In the genomic region with DNA sequence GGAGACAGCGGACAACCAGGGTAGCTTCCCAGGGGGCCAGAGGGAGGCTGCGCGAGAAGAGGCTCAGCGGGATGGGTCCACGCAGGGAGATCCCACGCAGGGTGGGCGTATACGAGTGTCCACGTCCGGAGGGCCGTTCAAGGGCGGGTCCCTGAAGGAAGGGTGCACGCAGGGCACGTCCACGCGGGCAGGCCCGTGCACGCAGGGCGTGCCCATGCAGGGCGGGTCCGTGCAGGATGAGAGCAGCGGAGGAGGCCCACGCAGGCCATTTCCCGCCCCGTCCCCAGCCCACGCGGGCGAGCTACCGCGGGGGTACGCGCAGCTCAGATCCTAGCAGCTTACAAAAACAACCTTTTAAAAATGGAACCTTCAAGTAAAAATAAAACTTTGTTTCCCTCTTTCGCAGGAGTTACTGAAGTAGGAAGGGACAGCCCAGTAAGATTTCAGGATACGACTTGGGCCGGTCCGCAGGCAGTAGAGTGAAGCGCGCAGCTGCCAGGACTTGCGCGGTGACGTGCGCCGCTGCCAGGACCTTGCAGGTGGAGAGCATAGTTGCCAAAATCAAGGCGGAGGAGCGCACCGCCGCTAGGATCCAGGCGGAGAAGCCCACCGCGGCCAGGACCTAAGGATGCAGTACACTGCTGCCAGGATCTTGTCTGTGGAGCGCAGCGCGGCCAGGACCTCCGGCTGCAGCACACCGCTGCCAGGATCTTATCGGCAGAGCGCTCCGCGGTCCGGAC, we compare ENCODE assay signal across 8 cellular contexts. TPM values are rescaled to one million over a fixed set of nuclear protein-coding genes. Genes with fewer than 3 reads are reported as not detected.
DNase-seq lines count a peak whose midpoint lies in the region; ATAC-seq, FAIRE-seq and TF ChIP-seq lines count a peak whose summit lies in the region.

No MANE protein-coding gene starts in this region.

- H3K27ac ChIP-seq in adipose tissue (ENCODE audit: low read depth, low read length) (peak overlapping the region; percentile 99), left ventricle myocardium inferior (replicated peaks) (peak overlapping the region; percentile 99), psoas muscle (peak overlapping the region; percentile 100)

- H3K27me3 ChIP-seq in left ventricle myocardium inferior (ENCODE audit: low read depth) (no peaks in the 10 kb centered on the region), psoas muscle (ENCODE audit: insufficient read depth in 3 of 3, low read length in 2 of 3) (no peaks in the 10 kb centered on the region)

- FAIRE-seq in urothelium cell line (lab: Jason Lieb, UNC) = peak; percentile 23

- H3K36me3 ChIP-seq in left ventricle myocardium inferior = peaks cover 10% of the 10 kb centered on the region
- peaks cover 0 to 21% of the 10 kb centered on the region in 2 donors for H3K36me3 ChIP-seq in psoas muscle (ENCODE audit: insufficient read depth in 1 of 2, low read depth in 1 of 2)

- H3K9me3 ChIP-seq in left ventricle myocardium inferior (replicated peaks) (no peaks in the 10 kb centered on the region), psoas muscle (no peaks in the 10 kb centered on the region)

- H3K4me1 ChIP-seq in left ventricle myocardium inferior = peaks cover 52% of the 10 kb centered on the region
- H3K4me1 ChIP-seq in psoas muscle = peaks cover 31% of the 10 kb centered on the region

- WGBS in adipose tissue, 3 donors = 0% methylated on average over 56 to 60 of the region's 60 CpGs
- WGBS in psoas muscle, 3 donors = 0% methylated on average over 54 to 60 of the region's 60 CpGs

- no peak for TF ChIP-seq CTCF in GM12864 (IDR thresholded peaks at IDR 0.05; ENCODE audit: low read depth, low read length, missing control alignments)
- TF ChIP-seq CTCF in left ventricle myocardium inferior (IDR thresholded peaks at IDR 0.05; ENCODE audit: borderline replicate concordance) = no peak
- no peak for TF ChIP-seq CTCF in psoas muscle (IDR thresholded peaks at IDR 0.05)

- peak; percentile 54 for ATAC-seq in HG02588 (IDR thresholded peaks at IDR 0.05; ENCODE audit: unreplicated experiment)
- peak; percentile 73 to 84 (median 78) for ATAC-seq in psoas muscle

- intact Hi-C loops in left ventricle myocardium inferior (cut with micrococcal nuclease) (no loop called here), psoas muscle (cut with DNase I) (loop anchor here in 1 of 2 donors (10.0 kb wide), 1 partner anchor 272 kb away; no protein-coding TSS in a partner anchor)

- H3K4me3 ChIP-seq in GM12864 (ENCODE audit: low read depth, low read length) (peak overlapping the region; percentile 94), left ventricle myocardium inferior (peak overlapping the region; percentile 81), psoas muscle (peak overlapping the region; percentile 98)

- DNase-seq in GM12864 (ENCODE audit: low read depth) = no peak
- peak; percentile 76 for DNase-seq in NCI-H1048 (lab: John Stamatoyannopoulos, UW)
- DNase-seq in SW480 (ENCODE audit: low spot score) = peak; percentile 89
- peak; percentile 74 for DNase-seq in left ventricle myocardium inferior
- DNase-seq in psoas muscle = peak; percentile 81 to 87
- DNase-seq in urothelium cell line (ENCODE audit: low spot score) = peak; percentile 93

RNA-seq across cellular contexts. Expression of a gene that starts 0.4 kb away (rescaled TPM):
- polyA plus RNA-seq in adipose tissue (10 to 100 TPM; 27.7 to 35.0 (median 29.5) TPM), psoas muscle (10 to 100 TPM; 34.8 to 79.1 (median 76.0) TPM)
- total RNA-seq in left ventricle myocardium inferior (79.5 TPM), psoas muscle (100 to 1,000 TPM in 3 of 4 donors, 10 to 100 TPM in 1; 85.2 to 167 (median 122) TPM)
